8 cellular contexts compared by ENCODE assay signal in genomic region chr7:92135100-92135429, GRCh38. TPM values are rescaled to one million over a fixed set of nuclear protein-coding genes. Genes with fewer than 3 reads are reported as not detected.
A peak's percentile ranks its signal among the peaks of the same experiment; 100 is the strongest.
DNase-seq lines count a peak whose midpoint lies in the region; ATAC-seq and TF ChIP-seq lines count a peak whose summit lies in the region.

No MANE protein-coding gene starts in this region.

- H3K4me1 ChIP-seq in sigmoid colon, result peaks cover 0 to 21% (median 10%) of the 10 kb centered on the region in 4 donors

- H3K4me3 ChIP-seq in sigmoid colon, result peak overlapping the region; percentile 78 to 91 (median 84)

- peaks cover 36% of the 10 kb centered on the region for H3K4me1 Mint-ChIP-seq in activated CD4-positive, alpha-beta T cell treated with anti-CD3 and anti-CD28 coated beads, Interleukin-2, amount 10 ng/mL, durations not matched to agents 24 days and 14 days
- H3K4me1 Mint-ChIP-seq in activated naive CD8-positive, alpha-beta T cell treated with anti-CD3 and anti-CD28 coated beads, Interleukin-2, amount 10 ng/mL, durations not matched to agents 7 days and 5 days, result peaks cover 24% of the 10 kb centered on the region

- TF ChIP-seq POLR2A in sigmoid colon (IDR thresholded peaks at IDR 0.05), result no peak

- no peak for TF ChIP-seq EP300 in sigmoid colon (IDR thresholded peaks at IDR 0.05)

- peaks cover 3% of the 10 kb centered on the region for H3K9me3 Mint-ChIP-seq in activated CD4-positive, alpha-beta T cell treated with anti-CD3 and anti-CD28 coated beads, Interleukin-2, amount 10 ng/mL, durations not matched to agents 24 days and 14 days
- H3K9me3 Mint-ChIP-seq in activated naive CD8-positive, alpha-beta T cell treated with anti-CD3 and anti-CD28 coated beads, Interleukin-2, amount 10 ng/mL, durations not matched to agents 7 days and 5 days, result peaks cover 5% of the 10 kb centered on the region

- peaks cover 0 to 5% (median 0%) of the 10 kb centered on the region in 4 donors for H3K36me3 ChIP-seq in sigmoid colon

- no peaks in the 10 kb centered on the region for H3K27me3 ChIP-seq in sigmoid colon

- peak overlapping the region; percentile 87 to 95 (median 92) for H3K27ac ChIP-seq in sigmoid colon

- H3K4me3 Mint-ChIP-seq in activated CD4-positive, alpha-beta T cell treated with anti-CD3 and anti-CD28 coated beads, Interleukin-2, amount 10 ng/mL, durations not matched to agents 24 days and 14 days, result peak overlapping the region; percentile 95
- peak overlapping the region; percentile 94 for H3K4me3 Mint-ChIP-seq in activated naive CD8-positive, alpha-beta T cell treated with anti-CD3 and anti-CD28 coated beads, Interleukin-2, amount 10 ng/mL, durations not matched to agents 7 days and 5 days

- peaks cover 14% of the 10 kb centered on the region for H3K36me3 Mint-ChIP-seq in activated CD4-positive, alpha-beta T cell treated with anti-CD3 and anti-CD28 coated beads, Interleukin-2, amount 10 ng/mL, durations not matched to agents 24 days and 14 days (ENCODE audit: low read depth)
- H3K36me3 Mint-ChIP-seq in activated naive CD8-positive, alpha-beta T cell treated with anti-CD3 and anti-CD28 coated beads, Interleukin-2, amount 10 ng/mL, durations not matched to agents 7 days and 5 days, result peaks cover 19% of the 10 kb centered on the region

- WGBS in sigmoid colon, 2 donors, result 3 to 6% methylated on average over 12 of the region's 12 CpGs

- no peak for ATAC-seq in activated naive CD8-positive, alpha-beta T cell treated with anti-CD3 and anti-CD28 coated beads, Interleukin-2, amount 10 ng/mL, durations not matched to agents 7 days and 5 days (ENCODE audit: low read depth)
- no peak for ATAC-seq in HG03442 (IDR thresholded peaks at IDR 0.05; ENCODE audit: unreplicated experiment)

- peak overlapping the region; percentile 100 for H3K27ac Mint-ChIP-seq in activated CD4-positive, alpha-beta T cell treated with anti-CD3 and anti-CD28 coated beads, Interleukin-2, amount 10 ng/mL, durations not matched to agents 24 days and 14 days
- H3K27ac Mint-ChIP-seq in activated naive CD8-positive, alpha-beta T cell treated with anti-CD3 and anti-CD28 coated beads, Interleukin-2, amount 10 ng/mL, durations not matched to agents 7 days and 5 days, result peak overlapping the region; percentile 99

- H3K27me3 Mint-ChIP-seq in activated CD4-positive, alpha-beta T cell treated with anti-CD3 and anti-CD28 coated beads, Interleukin-2, amount 10 ng/mL, durations not matched to agents 24 days and 14 days, result no peaks in the 10 kb centered on the region
- peaks cover 2% of the 10 kb centered on the region for H3K27me3 Mint-ChIP-seq in activated naive CD8-positive, alpha-beta T cell treated with anti-CD3 and anti-CD28 coated beads, Interleukin-2, amount 10 ng/mL, durations not matched to agents 7 days and 5 days

- POLR2A ChIA-PET in activated naive CD8-positive, alpha-beta T cell treated with anti-CD3 and anti-CD28 coated beads, Interleukin-2, amount 10 ng/mL, durations not matched to agents 7 days and 5 days (lab: Charles Lee), result interaction anchor here (0.7 to 2.0 kb wide), 5 partner anchors 10 to 312 kb away, joined by 4 to 10 read pairs (median 5); partner anchors contain the start of genes AKAP9, ANKIB1, GATAD1 and KRIT1

- intact Hi-C loops in activated CD4-positive, alpha-beta T cell treated with anti-CD3 and anti-CD28 coated beads, Interleukin-2, amount 10 ng/mL, durations not matched to agents 24 days and 14 days (cut with micrococcal nuclease), result loop anchor here (2.0 kb wide), 2 partner anchors 44 to 254 kb away; partner anchors contain the start of genes LRRD1 and MTERF1
- intact Hi-C loops in sigmoid colon (cut with DNase I), result loop anchor here (10.0 kb wide), 2 partner anchors 110 to 250 kb away; partner anchors contain the start of genes ANKIB1, KRIT1 and MTERF1

- no peak for TF ChIP-seq CTCF in sigmoid colon (IDR thresholded peaks at IDR 0.05)

- H3K9me3 ChIP-seq in sigmoid colon, result no peaks in the 10 kb centered on the region

- DNase-seq in activated CD4-positive, alpha-beta T cell treated with anti-CD3 and anti-CD28 coated beads, Interleukin-2, amount 10 ng/mL, durations not matched to agents 24 days and 14 days, result no peak
- no peak for DNase-seq in activated CD4-positive, alpha-beta T cell treated with anti-CD3 and anti-CD28 coated beads, Interleukin-2, amount 50 U/mL, for 1 hour
- DNase-seq in NCI-H1105 treated with DMSO at 0.1 percent for 48 hours (lab: John Stamatoyannopoulos, UW), result peak; percentile 55
- DNase-seq in activated naive CD8-positive, alpha-beta T cell treated with anti-CD3 and anti-CD28 coated beads, Interleukin-2, amount 10 ng/mL, durations not matched to agents 7 days and 5 days, result no peak
- peak; percentile 26 for DNase-seq in hepatic stellate cell (ENCODE audit: low spot score)
- no peak for DNase-seq in sigmoid colon
- DNase-seq in mesenteric fat pad (ENCODE audit: low spot score), result no peak

RNA-seq across cellular contexts. Expression of gene CYP51A1, which starts 0.8 kb away (rescaled TPM):
- total RNA-seq in activated CD4-positive, alpha-beta T cell treated with anti-CD3 and anti-CD28 coated beads, Interleukin-2, amount 10 ng/mL, durations not matched to agents 24 days and 14 days, result 103 and 106 TPM in 2 replicates
- total RNA-seq in activated naive CD8-positive, alpha-beta T cell treated with anti-CD3 and anti-CD28 coated beads, Interleukin-2, amount 10 ng/mL, durations not matched to agents 7 days and 5 days, result 10 to 100 TPM; 26.8 to 29.1 TPM
- total RNA-seq in sigmoid colon (10 to 100 TPM; 17.7 to 27.8 (median 25.1) TPM), mesenteric fat pad (36.6 TPM)
- polyA plus RNA-seq in sigmoid colon, result 10 to 100 TPM; 11.4 to 86.8 (median 24.3) TPM

RNA-seq across cellular contexts. Expression of gene LRRD1, which starts 43.9 kb away (rescaled TPM):
- not detected in 2 replicates for total RNA-seq in activated CD4-positive, alpha-beta T cell treated with anti-CD3 and anti-CD28 coated beads, Interleukin-2, amount 10 ng/mL, durations not matched to agents 24 days and 14 days
- not detected for total RNA-seq in activated naive CD8-positive, alpha-beta T cell treated with anti-CD3 and anti-CD28 coated beads, Interleukin-2, amount 10 ng/mL, durations not matched to agents 7 days and 5 days
- total RNA-seq in sigmoid colon, result under 1 TPM in 2 of 4 donors, not detected in 2; under 0.01 to 0.83 TPM
- polyA plus RNA-seq in sigmoid colon, result under 1 TPM in 1 of 3 donors, not detected in 2; 0.04 TPM
- total RNA-seq in mesenteric fat pad, result not detected

Comparison
In these comparisons a context has a peak if more than half of its experiments do, and no peak if none do; other contexts are left out.
1. DNase-seq: peak in NCI-H1105 treated with DMSO at 0.1 percent for 48 hours (single experiment) and hepatic stellate cell (single experiment); none in activated CD4-positive, alpha-beta T cell treated with anti-CD3 and anti-CD28 coated beads, Interleukin-2, amount 10 ng/mL, durations not matched to agents 24 days and 14 days (single experiment), activated CD4-positive, alpha-beta T cell treated with anti-CD3 and anti-CD28 coated beads, Interleukin-2, amount 50 U/mL, for 1 hour (single experiment), activated naive CD8-positive, alpha-beta T cell treated with anti-CD3 and anti-CD28 coated beads, Interleukin-2, amount 10 ng/mL, durations not matched to agents 7 days and 5 days (single experiment), sigmoid colon (single experiment) and mesenteric fat pad (single experiment).